ENCODE assay signal across 21 cellular contexts in genomic region chr7:27616914-27617548, GRCh38.
"Had no signal": no experiment of that assay in that cellular context is flagged by ENCODE, and none has a peak within 500 bp of the region (broad histone marks: within the 10 kb centered on the region; RNA-seq: fewer than 3 reads in every experiment).

No MANE protein-coding gene starts in this region.

- H3K27me3 Mint-ChIP-seq: dendritic cell treated with granulocyte-macrophage colony-stimulating factor and Interleukin-4, amounts not matched to agents 40 ng/mL and 50 ng/mL, for 4 days; natural killer cell treated with Interleukin-12 subunit alpha and Interleukin-12 subunit beta and Interleukin-15 and Interleukin-18, amount 100 ng/mL, for 72 hours had no signal

- FAIRE-seq: frontal cortex, TTC549 had no signal

- DNase-seq: activated CD4-positive, alpha-beta T cell treated with anti-CD3 and anti-CD28 coated beads, Interleukin-2, amount 50 U/mL, for 4 hours; activated effector memory CD4-positive, alpha-beta T cell treated with anti-CD3 and anti-CD28 coated beads, Interleukin-2, amount 50 U/mL, for 16 hours; activated T-cell treated with anti-CD3 and anti-CD28 coated beads, Interleukin-2, amount 50 U/mL, for 72 hours; adrenal gland; effector memory CD4-positive, alpha-beta T cell; head of caudate nucleus; lower lobe of right lung; sigmoid colon; stimulated activated CD4-positive, alpha-beta T cell treated with anti-CD3 and anti-CD28 coated beads, Interleukin-4, amount 100 ng/mL, for 24 hours; stomach; upper lobe of left lung had no signal

- H3K4me3 ChIP-seq: adrenal gland, lower lobe of right lung, sigmoid colon, stomach, thoracic aorta, upper lobe of left lung had no signal

- H3K36me3 ChIP-seq: adrenal gland, lower lobe of right lung, neutrophil had no signal

- H3K4me1 ChIP-seq: adrenal gland, lower lobe of right lung, sigmoid colon, stomach, upper lobe of left lung had no signal

- H3K4me1 Mint-ChIP-seq: stimulated activated effector memory CD8-positive, alpha-beta T cell treated with anti-CD3 and anti-CD28 coated beads, Interleukin-12 subunit alpha, Interleukin-12 subunit beta, amount 100 ng/mL, for 72 hours had no signal

- H3K4me3 Mint-ChIP-seq: activated T-cell treated with anti-CD3 and anti-CD28 coated beads, Interleukin-2, amount 50 U/mL, for 72 hours; dendritic cell treated with granulocyte-macrophage colony-stimulating factor and Interleukin-4, amounts not matched to agents 40 ng/mL and 50 ng/mL, for 4 days; natural killer cell treated with Interleukin-12 subunit alpha and Interleukin-12 subunit beta and Interleukin-15 and Interleukin-18, amount 100 ng/mL, for 72 hours; stimulated activated effector memory CD8-positive, alpha-beta T cell treated with anti-CD3 and anti-CD28 coated beads, Interleukin-12 subunit alpha, Interleukin-12 subunit beta, amount 100 ng/mL, for 72 hours; T-helper 2 cell treated with Interferon-gamma antibody and Interleukin-4, amounts not matched to agents 5 μg/mL and 100 μg/mL, for 36 hours had no signal

- H3K27me3 ChIP-seq: adrenal gland, neutrophil, sigmoid colon, stomach, upper lobe of left lung had no signal

- H3K27ac ChIP-seq: adrenal gland, epithelial cell of prostate, lower lobe of right lung, neutrophil, sigmoid colon, stomach, thoracic aorta, upper lobe of left lung had no signal

- ATAC-seq: activated naive CD4-positive, alpha-beta T cell treated with anti-CD3 and anti-CD28 coated beads, Interleukin-2, amount 50 U/mL, for 72 hours; activated T-cell treated with anti-CD3 and anti-CD28 coated beads, Interleukin-2, amount 50 U/mL, for 72 hours; natural killer cell treated with Interleukin-12 subunit alpha and Interleukin-12 subunit beta and Interleukin-15 and Interleukin-18, amount 100 ng/mL, for 72 hours; stimulated activated effector memory CD8-positive, alpha-beta T cell treated with anti-CD3 and anti-CD28 coated beads, Interleukin-12 subunit alpha, Interleukin-12 subunit beta, amount 100 ng/mL, for 72 hours had no signal

- H3K27ac Mint-ChIP-seq: activated T-cell treated with anti-CD3 and anti-CD28 coated beads, Interleukin-2, amount 50 U/mL, for 72 hours; dendritic cell treated with granulocyte-macrophage colony-stimulating factor and Interleukin-4, amounts not matched to agents 40 ng/mL and 50 ng/mL, for 4 days; natural killer cell treated with Interleukin-12 subunit alpha and Interleukin-12 subunit beta and Interleukin-15 and Interleukin-18, amount 100 ng/mL, for 72 hours; stimulated activated effector memory CD8-positive, alpha-beta T cell treated with anti-CD3 and anti-CD28 coated beads, Interleukin-12 subunit alpha, Interleukin-12 subunit beta, amount 100 ng/mL, for 72 hours; T-helper 2 cell treated with Interferon-gamma antibody and Interleukin-4, amounts not matched to agents 5 μg/mL and 100 μg/mL, for 36 hours had no signal
